ENCODE assay signal across 20 cellular contexts in the genomic region with DNA sequence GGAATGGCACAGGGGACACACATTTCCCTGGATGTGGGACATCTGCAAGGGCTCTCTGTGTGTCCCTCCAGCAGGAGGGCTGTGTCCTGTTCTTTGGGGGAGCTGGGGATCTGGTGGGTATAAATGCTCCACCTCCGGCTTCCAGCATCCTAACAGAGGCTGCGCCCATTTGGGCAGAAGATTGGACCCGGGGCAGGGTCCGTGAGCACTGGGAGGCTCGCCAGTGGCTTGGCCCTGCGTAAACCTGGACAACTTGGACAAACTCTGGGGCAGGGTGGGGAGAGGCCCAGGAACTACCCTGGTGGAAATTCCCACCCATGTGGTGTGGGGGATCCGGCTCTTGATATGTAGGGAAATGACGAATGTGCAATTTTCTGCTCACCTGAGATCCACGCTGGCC.
DNase-seq lines count a peak whose midpoint lies in the region; ATAC-seq and TF ChIP-seq lines count a peak whose summit lies in the region.
"Had no signal": no experiment of that assay in that cellular context is flagged by ENCODE, and none has a peak within 500 bp of the region (broad histone marks: within the 10 kb centered on the region; RNA-seq: fewer than 3 reads in every experiment).

No MANE protein-coding gene starts in this region.

- H3K27me3 ChIP-seq in ascending aorta (no peaks in the 10 kb centered on the region), psoas muscle (ENCODE audit: insufficient read depth in 3 of 3, low read length in 2 of 3) (no peaks in the 10 kb centered on the region)
- H3K27me3 ChIP-seq: BLaER1 treated with 17β-estradiol and CSF1 and Interleukin-3, amounts not matched to agents 10 nM and 100 nM; MG63 had no signal

- peak; percentile 13 for ATAC-seq in left colon
- ATAC-seq in psoas muscle = peak in 1 of 4 donors; percentile 6
- ATAC-seq in GM19324 (IDR thresholded peaks at IDR 0.05; ENCODE audit: low FRiP score, unreplicated experiment) = no peak
- ATAC-seq: activated naive CD4-positive, alpha-beta T cell treated with anti-CD3 and anti-CD28 coated beads, Interleukin-2, amount 50 U/mL, for 72 hours; K562 had no signal

- CTCF ChIA-PET in RWPE1 (lab: Yijun Ruan, JAX) = interaction anchor here (0.6 to 1.4 kb wide), 3 partner anchors 10 to 82 kb away, joined by 3 to 5 read pairs (median 3); no protein-coding TSS in a partner anchor

- H3K27ac ChIP-seq in RWPE1 (peak overlapping the region; percentile 20; the same call in 1 of the 2 replicates), ascending aorta (peak overlapping the region; percentile 65 to 81), psoas muscle (peak overlapping the region; percentile 61)

- H3K36me3 Mint-ChIP-seq in activated T-cell treated with anti-CD3 and anti-CD28 coated beads, Interleukin-2, amount 50 U/mL, for 24 hours (ENCODE audit: low read depth) = no peaks in the 10 kb centered on the region
- H3K36me3 Mint-ChIP-seq: activated CD4-positive, alpha-beta memory T cell treated with anti-CD3 and anti-CD28 coated beads for 36 hours; activated naive CD4-positive, alpha-beta T cell treated with anti-CD3 and anti-CD28 coated beads, Interleukin-2, amount 50 U/mL, for 72 hours had no signal

- H3K4me3 Mint-ChIP-seq in activated T-cell treated with anti-CD3 and anti-CD28 coated beads, Interleukin-2, amount 50 U/mL, for 24 hours = no peak overlapping the region
- H3K4me3 Mint-ChIP-seq: activated CD4-positive, alpha-beta memory T cell treated with anti-CD3 and anti-CD28 coated beads for 36 hours; central memory CD8-positive, alpha-beta T cell had no signal

- H3K4me1 Mint-ChIP-seq in activated T-cell treated with anti-CD3 and anti-CD28 coated beads, Interleukin-2, amount 50 U/mL, for 24 hours (ENCODE audit: low read depth) = peaks cover 4% of the 10 kb centered on the region
- H3K4me1 Mint-ChIP-seq: central memory CD8-positive, alpha-beta T cell had no signal

- no peak overlapping the region for H3K4me3 ChIP-seq in ascending aorta
- no peak overlapping the region for H3K4me3 ChIP-seq in psoas muscle
- H3K4me3 ChIP-seq: BLaER1 treated with 17β-estradiol and CSF1 and Interleukin-3, amounts not matched to agents 10 nM and 100 nM; K562; MG63 had no signal

- WGBS in psoas muscle, 3 donors = 95 to 97% (median 96%) methylated on average over 9 of the region's 9 CpGs

- POLR2A ChIA-PET in RWPE1 (lab: Yijun Ruan, JAX; ENCODE audit: low non-redundant PET) = no interaction called here

- no peak overlapping the region for H3K27ac Mint-ChIP-seq in activated T-cell treated with anti-CD3 and anti-CD28 coated beads, Interleukin-2, amount 50 U/mL, for 24 hours
- H3K27ac Mint-ChIP-seq: activated CD4-positive, alpha-beta memory T cell treated with anti-CD3 and anti-CD28 coated beads for 36 hours; activated T-helper 2 cell treated with anti-CD3 and anti-CD28 coated beads, Interferon-gamma antibody, Interleukin-2, Interleukin-4, amounts not matched to agents 10 μg/mL and 5 μg/mL and 100 μg/mL, durations not matched to agents 14 hours and 24 hours and 36 hours had no signal

- TF ChIP-seq CTCF in RWPE1 (conservative IDR thresholded peaks at IDR 0.05; ENCODE audit: low read depth) = no peak
- no peak for TF ChIP-seq CTCF in ascending aorta (IDR thresholded peaks at IDR 0.05)
- TF ChIP-seq CTCF in psoas muscle (IDR thresholded peaks at IDR 0.05) = no peak

- DNase-seq in RWPE1 (ENCODE audit: low spot score) (no peak), ascending aorta (ENCODE audit: low spot score in 2 of 2) (no peak), left colon (no peak), psoas muscle (no peak), NCI-H82 treated with DMSO at 0.1 percent for 48 hours (lab: John Stamatoyannopoulos, UW; ENCODE audit: unreplicated experiment) (no peak), KBM-7 (no peak)
- DNase-seq in activated T-cell treated with anti-CD3 and anti-CD28 coated beads, Interleukin-2, amount 50 U/mL, for 24 hours = no peak
- DNase-seq: activated CD4-positive, alpha-beta memory T cell treated with anti-CD3 and anti-CD28 coated beads for 36 hours; activated CD4-positive, CD25-positive, alpha-beta regulatory T cell treated with anti-CD3 and anti-CD28 coated beads, Interleukin-2, amount 50 U/mL, for 72 hours; GF-D8; MG63; NCI-H2081 treated with DMSO at 0.1 percent for 48 hours; NCI-H226; stimulated activated CD4-positive, alpha-beta T cell treated with anti-CD3 and anti-CD28 coated beads, Interleukin-2, amount 100 ng/mL, for 24 hours had no signal

- intact Hi-C loops in ascending aorta (cut with DNase I) (loop anchor here (2.0 kb wide), 1 partner anchor 47 kb away; no protein-coding TSS in a partner anchor), left colon (cut with DNase I, micrococcal nuclease) (no loop called here), psoas muscle (cut with DNase I) (loop anchor here in 1 of 2 donors (5.0 to 10.0 kb wide), 2 partner anchors 47 to 189 kb away; no protein-coding TSS in a partner anchor)

- H3K9me3 ChIP-seq in ascending aorta (no peaks in the 10 kb centered on the region), psoas muscle (no peaks in the 10 kb centered on the region)
- H3K9me3 ChIP-seq: BLaER1 treated with 17β-estradiol and CSF1 and Interleukin-3, amounts not matched to agents 10 nM and 100 nM; MG63 had no signal

- H3K36me3 ChIP-seq in ascending aorta = no peaks in the 10 kb centered on the region
- no peaks in the 10 kb centered on the region for H3K36me3 ChIP-seq in psoas muscle (ENCODE audit: insufficient read depth in 1 of 2, low read depth in 1 of 2)
- H3K36me3 ChIP-seq: BLaER1 treated with 17β-estradiol and CSF1 and Interleukin-3, amounts not matched to agents 10 nM and 100 nM; MG63 had no signal

- peaks cover 7 to 24% of the 10 kb centered on the region in 2 donors for H3K4me1 ChIP-seq in ascending aorta
- H3K4me1 ChIP-seq in psoas muscle = peaks cover 14% of the 10 kb centered on the region

- in situ Hi-C loops in KBM-7 (cut with MboI; ENCODE audit: low pct_unique_long_range_greater_than_20kb, low sequenced_read_pairs) = no loop called here

- no peaks in the 10 kb centered on the region for H3K9me3 Mint-ChIP-seq in activated T-cell treated with anti-CD3 and anti-CD28 coated beads, Interleukin-2, amount 50 U/mL, for 24 hours
- H3K9me3 Mint-ChIP-seq: activated CD4-positive, alpha-beta memory T cell treated with anti-CD3 and anti-CD28 coated beads for 36 hours; activated naive CD4-positive, alpha-beta T cell treated with anti-CD3 and anti-CD28 coated beads, Interleukin-2, amount 50 U/mL, for 72 hours; activated T-helper 2 cell treated with anti-CD3 and anti-CD28 coated beads, Interferon-gamma antibody, Interleukin-2, Interleukin-4, amounts not matched to agents 10 μg/mL and 5 μg/mL and 100 μg/mL, durations not matched to agents 14 hours and 24 hours and 36 hours; central memory CD8-positive, alpha-beta T cell had no signal

- no peaks in the 10 kb centered on the region for H3K27me3 Mint-ChIP-seq in activated T-cell treated with anti-CD3 and anti-CD28 coated beads, Interleukin-2, amount 50 U/mL, for 24 hours
- H3K27me3 Mint-ChIP-seq: activated CD4-positive, alpha-beta memory T cell treated with anti-CD3 and anti-CD28 coated beads for 36 hours had no signal

Comparison
In these comparisons a context has a peak if more than half of its experiments do, and no peak if none do; other contexts are left out.
1. H3K27ac ChIP-seq: peak in every context shown above with its lines; median percentile 73 in ascending aorta; 61 in psoas muscle; 20 in RWPE1.